16 cellular contexts compared by ENCODE assay signal in genomic region chr14:53948181-53948884, GRCh38.
"Had no signal": no experiment of that assay in that cellular context is flagged by ENCODE, and none has a peak within 500 bp of the region (broad histone marks: within the 10 kb centered on the region; RNA-seq: fewer than 3 reads in every experiment).

No MANE protein-coding gene starts in this region.

- H3K4me1 Mint-ChIP-seq: central memory CD8-positive, alpha-beta T cell had no signal

- H3K36me3 Mint-ChIP-seq: memory B cell; stimulated activated naive B cell treated with anti-CD40 and anti-IgM and Interleukin-4, amounts not matched to agents 10 μg/mL and 1 μg/mL and 100 μg/mL, for 72 hours had no signal

- H3K27me3 ChIP-seq: thyroid gland had no signal

- H3K36me3 ChIP-seq: thyroid gland had no signal

- H3K4me3 ChIP-seq: coronary artery, esophagus muscularis mucosa, heart right ventricle, thyroid gland had no signal

- H3K4me3 Mint-ChIP-seq: activated naive CD4-positive, alpha-beta T cell treated with anti-CD3 and anti-CD28 coated beads, Interleukin-2, amount 10 ng/mL, durations not matched to agents 7 days and 5 days; central memory CD8-positive, alpha-beta T cell; memory B cell; natural killer cell; stimulated activated naive B cell treated with anti-CD40 and anti-IgM and Interleukin-4, amounts not matched to agents 10 μg/mL and 1 μg/mL and 100 μg/mL, for 72 hours had no signal

- H3K27ac Mint-ChIP-seq: activated naive CD4-positive, alpha-beta T cell treated with anti-CD3 and anti-CD28 coated beads, Interleukin-2, amount 10 ng/mL, durations not matched to agents 7 days and 5 days; memory B cell; natural killer cell; stimulated activated naive B cell treated with anti-CD40 and anti-IgM and Interleukin-4, amounts not matched to agents 10 μg/mL and 1 μg/mL and 100 μg/mL, for 72 hours had no signal

- H3K9me3 ChIP-seq: esophagus muscularis mucosa, heart right ventricle, thyroid gland had no signal

- DNase-seq: activated CD4-positive, alpha-beta T cell treated with anti-CD3 and anti-CD28 coated beads, Interleukin-2, amount 50 U/mL, for 1 hour; activated CD8-positive, alpha-beta memory T cell treated with anti-CD3 and anti-CD28 coated beads, Interleukin-2, amount 50 U/mL, for 48 hours; activated effector memory CD4-positive, alpha-beta T cell treated with Interleukin-2 at 50 U/mL for 16 hours; activated naive CD4-positive, alpha-beta T cell treated with anti-CD3 and anti-CD28 coated beads, Interleukin-2, amount 10 ng/mL, durations not matched to agents 7 days and 5 days; activated T-cell treated with anti-CD3 and anti-CD28 coated beads, Interleukin-2, amount 50 U/mL, for 48 hours; aorta; heart right ventricle; natural killer cell; occipital lobe; retina; stimulated activated naive B cell treated with anti-CD40 and anti-IgM and Interleukin-4, amounts not matched to agents 10 μg/mL and 1 μg/mL and 100 μg/mL, for 72 hours; thyroid gland had no signal

- H3K9me3 Mint-ChIP-seq: central memory CD8-positive, alpha-beta T cell; memory B cell; natural killer cell; stimulated activated naive B cell treated with anti-CD40 and anti-IgM and Interleukin-4, amounts not matched to agents 10 μg/mL and 1 μg/mL and 100 μg/mL, for 72 hours had no signal
